In the genomic region with DNA sequence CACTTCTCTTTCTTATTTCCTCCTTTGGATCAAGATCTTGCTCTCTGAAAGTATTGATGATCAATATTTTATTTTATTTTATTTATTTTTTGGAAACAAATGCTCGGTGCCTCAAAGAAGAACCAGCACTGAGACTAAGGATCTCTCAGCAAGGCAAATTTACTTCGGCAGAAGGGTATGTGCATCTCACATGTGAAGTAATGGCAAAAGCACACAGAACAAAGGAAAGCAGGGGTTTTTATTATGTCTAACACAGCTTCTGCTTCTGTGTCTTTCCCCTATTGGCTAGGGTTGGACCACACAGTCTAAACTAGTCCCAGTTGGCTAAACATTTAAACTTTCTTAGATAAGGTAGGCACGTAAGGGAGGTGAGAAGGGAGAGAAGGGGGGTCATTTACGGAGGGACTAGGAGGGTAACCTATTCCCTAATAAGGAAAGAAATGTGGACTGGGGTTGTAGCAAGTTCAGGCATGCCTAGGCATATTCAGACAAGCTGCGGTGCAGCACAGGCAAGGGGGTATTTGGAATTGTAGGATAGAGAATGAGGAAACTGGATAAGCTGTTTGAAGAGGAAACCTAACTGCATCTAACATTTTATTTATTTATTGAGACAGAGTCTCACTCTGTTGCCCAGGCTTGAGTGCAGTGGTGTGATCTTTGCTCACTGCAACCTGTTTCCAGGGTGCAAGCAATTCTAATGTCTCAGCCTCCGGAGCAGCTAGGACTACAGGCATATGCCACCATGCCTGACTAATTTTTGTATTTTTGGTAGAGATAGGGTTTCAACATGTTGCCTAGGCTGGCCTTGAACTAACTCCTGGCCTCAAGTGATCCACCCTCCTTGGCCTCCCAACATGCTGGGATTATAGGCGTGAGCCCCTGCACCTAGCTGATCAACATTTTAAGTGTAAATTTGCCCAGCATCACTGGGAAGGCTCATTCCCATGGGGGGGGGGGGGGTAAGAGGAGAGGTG, we compare ENCODE assay signal across 19 cellular contexts.
A peak's percentile ranks its signal among the peaks of the same experiment; 100 is the strongest.
DNase-seq lines count a peak whose midpoint lies in the region; ATAC-seq, FAIRE-seq and TF ChIP-seq lines count a peak whose summit lies in the region.
"Had no signal": no experiment of that assay in that cellular context is flagged by ENCODE, and none has a peak within 500 bp of the region (broad histone marks: within the 10 kb centered on the region; RNA-seq: fewer than 3 reads in every experiment).

No MANE protein-coding gene starts in this region.

- no peaks in the 10 kb centered on the region for H4K20me1 ChIP-seq in hepatocyte (ENCODE audit: insufficient read depth, poor library complexity, severe bottlenecking)

- no peaks in the 10 kb centered on the region for H3K4me1 Mint-ChIP-seq in activated T-cell treated with anti-CD3 and anti-CD28 coated beads, Interleukin-2, amount 50 U/mL, for 72 hours (ENCODE audit: low read depth)
- H3K4me1 Mint-ChIP-seq: activated naive CD8-positive, alpha-beta T cell treated with anti-CD3 and anti-CD28 coated beads for 36 hours; stimulated activated effector memory CD8-positive, alpha-beta T cell treated with anti-CD3 and anti-CD28 coated beads, Interleukin-12 subunit alpha, Interleukin-12 subunit beta, amount 100 ng/mL, for 72 hours had no signal

- DNase-seq in NCI-H748 (lab: John Stamatoyannopoulos, UW; ENCODE audit: unreplicated experiment) (peak; percentile 37), NCI-H748 treated with DMSO at 0.1 percent for 48 hours (lab: John Stamatoyannopoulos, UW) (no peak), hepatocyte (ENCODE audit: low spot score) (peak; percentile 65), NCI-H524 treated with DMSO at 0.1 percent for 48 hours (lab: John Stamatoyannopoulos, UW) (no peak)
- DNase-seq in stimulated activated CD4-positive, alpha-beta T cell treated with anti-CD3 and anti-CD28 coated beads, Interleukin-4, amount 100 ng/mL, for 24 hours, result no peak
- DNase-seq in activated T-cell treated with anti-CD3 and anti-CD28 coated beads, Interleukin-2, amount 50 U/mL, for 72 hours, result no peak
- DNase-seq: activated CD8-positive, alpha-beta T cell treated with anti-CD3 and anti-CD28 coated beads for 36 hours; activated naive CD8-positive, alpha-beta T cell treated with anti-CD3 and anti-CD28 coated beads for 36 hours; activated T-cell treated with anti-CD3 and anti-CD28 coated beads, Interleukin-2, amount 50 U/mL, for 48 hours; CD8-positive, alpha-beta T cell; EL; psoas muscle; spleen; transverse colon had no signal

- no peaks in the 10 kb centered on the region for H3K9me2 ChIP-seq in hepatocyte (replicated peaks; ENCODE audit: insufficient read depth)

- H3K4me3 ChIP-seq in hepatocyte, result no peak overlapping the region
- H3K4me3 ChIP-seq: HAP-1, psoas muscle, spleen, transverse colon had no signal

- no peaks in the 10 kb centered on the region for H3K36me3 ChIP-seq in hepatocyte (replicated peaks; ENCODE audit: insufficient read depth, low read depth)
- H3K36me3 ChIP-seq: HAP-1, spleen, transverse colon had no signal

- peaks cover 28% of the 10 kb centered on the region for H3K4me1 ChIP-seq in hepatocyte (ENCODE audit: insufficient read depth)
- H3K4me1 ChIP-seq: HAP-1, psoas muscle had no signal

- no peak overlapping the region for H3K4me2 ChIP-seq in hepatocyte

- peak overlapping the region; percentile 84 for H3K27ac ChIP-seq in hepatocyte
- H3K27ac ChIP-seq: psoas muscle, spleen had no signal

- TF ChIP-seq CTCF in hepatocyte (IDR thresholded peaks at IDR 0.05; ENCODE audit: poor library complexity), result no peak

- 50% methylated on average over 7 of the region's 7 CpGs for WGBS in hepatocyte (ENCODE audit: low lambda C conversion rate, missing lambda C conversion rate)

- no peaks in the 10 kb centered on the region for H3K9me3 ChIP-seq in hepatocyte (ENCODE audit: low read depth)
- H3K9me3 ChIP-seq: psoas muscle had no signal

- H3K27ac Mint-ChIP-seq in activated T-cell treated with anti-CD3 and anti-CD28 coated beads, Interleukin-2, amount 50 U/mL, for 72 hours, result no peak overlapping the region
- H3K27ac Mint-ChIP-seq: activated CD8-positive, alpha-beta T cell treated with anti-CD3 and anti-CD28 coated beads for 36 hours; activated naive CD8-positive, alpha-beta T cell treated with anti-CD3 and anti-CD28 coated beads for 36 hours; CD8-positive, alpha-beta T cell; stimulated activated effector memory CD8-positive, alpha-beta T cell treated with anti-CD3 and anti-CD28 coated beads, Interleukin-12 subunit alpha, Interleukin-12 subunit beta, amount 100 ng/mL, for 72 hours had no signal

- H3K9me3 Mint-ChIP-seq in activated T-cell treated with anti-CD3 and anti-CD28 coated beads, Interleukin-2, amount 50 U/mL, for 72 hours, result no peaks in the 10 kb centered on the region

- H3K27me3 ChIP-seq in hepatocyte, result no peaks in the 10 kb centered on the region

- H3K27me3 Mint-ChIP-seq in activated T-cell treated with anti-CD3 and anti-CD28 coated beads, Interleukin-2, amount 50 U/mL, for 72 hours (ENCODE audit: low read depth), result peaks cover 26% of the 10 kb centered on the region

- H2AFZ ChIP-seq in hepatocyte, result no peak overlapping the region

- H3K79me2 ChIP-seq in hepatocyte, result no peaks in the 10 kb centered on the region

- ATAC-seq in activated CD4-positive, CD25-positive, alpha-beta regulatory T cell treated with anti-CD3 and anti-CD28 coated beads, Interleukin-2, amount 50 U/mL, for 24 hours, result no peak
- ATAC-seq in activated T-cell treated with anti-CD3 and anti-CD28 coated beads, Interleukin-2, amount 50 U/mL, for 72 hours (replicated peaks in 1 of 2), result no peak
- ATAC-seq: activated CD8-positive, alpha-beta T cell treated with anti-CD3 and anti-CD28 coated beads for 36 hours; CD8-positive, alpha-beta T cell; psoas muscle; stimulated activated effector memory CD8-positive, alpha-beta T cell treated with anti-CD3 and anti-CD28 coated beads, Interleukin-12 subunit alpha, Interleukin-12 subunit beta, amount 100 ng/mL, for 72 hours had no signal

- H3K4me3 Mint-ChIP-seq in activated T-cell treated with anti-CD3 and anti-CD28 coated beads, Interleukin-2, amount 50 U/mL, for 72 hours, result no peak overlapping the region
- H3K4me3 Mint-ChIP-seq: activated CD8-positive, alpha-beta T cell treated with anti-CD3 and anti-CD28 coated beads for 36 hours; activated naive CD8-positive, alpha-beta T cell treated with anti-CD3 and anti-CD28 coated beads for 36 hours; CD8-positive, alpha-beta T cell; stimulated activated effector memory CD8-positive, alpha-beta T cell treated with anti-CD3 and anti-CD28 coated beads, Interleukin-12 subunit alpha, Interleukin-12 subunit beta, amount 100 ng/mL, for 72 hours had no signal

- peak; percentile 90 for FAIRE-seq in TTC549 (lab: Jason Lieb, UNC)
- FAIRE-seq: A204.1 had no signal

- H3K36me3 Mint-ChIP-seq in activated T-cell treated with anti-CD3 and anti-CD28 coated beads, Interleukin-2, amount 50 U/mL, for 72 hours (ENCODE audit: insufficient read depth in 2 of 2), result peaks cover 2 to 4% of the 10 kb centered on the region in 2 donors
- H3K36me3 Mint-ChIP-seq: activated naive CD8-positive, alpha-beta T cell treated with anti-CD3 and anti-CD28 coated beads for 36 hours; CD8-positive, alpha-beta T cell; stimulated activated effector memory CD8-positive, alpha-beta T cell treated with anti-CD3 and anti-CD28 coated beads, Interleukin-12 subunit alpha, Interleukin-12 subunit beta, amount 100 ng/mL, for 72 hours had no signal

Comparison
In these comparisons a context has a peak if more than half of its experiments do, and no peak if none do; other contexts are left out.
1. DNase-seq: peak in NCI-H748 (single experiment) and hepatocyte (single experiment); none in NCI-H748 treated with DMSO at 0.1 percent for 48 hours (single experiment), NCI-H524 treated with DMSO at 0.1 percent for 48 hours (single experiment), stimulated activated CD4-positive, alpha-beta T cell treated with anti-CD3 and anti-CD28 coated beads, Interleukin-4, amount 100 ng/mL, for 24 hours (single experiment) and activated T-cell treated with anti-CD3 and anti-CD28 coated beads, Interleukin-2, amount 50 U/mL, for 72 hours (0 of 2).